In the genomic region with DNA sequence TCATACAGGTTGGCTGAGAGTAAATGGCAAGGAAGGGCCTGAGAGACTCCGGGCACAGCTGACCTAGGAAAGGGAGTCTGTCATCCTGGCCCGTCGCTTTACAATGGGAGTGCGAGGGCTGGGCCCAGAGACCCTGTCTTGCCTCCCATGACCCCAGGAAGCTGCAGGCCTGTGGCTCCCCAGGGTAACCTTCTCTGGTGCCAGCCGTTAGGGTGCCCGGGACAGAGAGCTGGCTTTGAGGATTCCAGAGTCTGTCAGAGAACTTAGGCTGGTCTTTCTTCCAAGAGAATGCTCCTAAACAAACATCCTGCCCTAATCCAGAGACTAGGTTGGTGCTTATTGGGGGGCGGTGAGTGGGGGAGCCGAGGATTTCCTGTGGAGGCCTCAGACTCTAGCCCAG, we compare ENCODE assay signal across 17 cellular contexts. TPM values are rescaled to one million over a fixed set of nuclear protein-coding genes. Genes with fewer than 3 reads are reported as not detected.
A peak's percentile ranks its signal among the peaks of the same experiment; 100 is the strongest.
DNase-seq lines count a peak whose midpoint lies in the region; ATAC-seq and TF ChIP-seq lines count a peak whose summit lies in the region.
"Had no signal": no experiment of that assay in that cellular context is flagged by ENCODE, and none has a peak within 500 bp of the region (broad histone marks: within the 10 kb centered on the region; RNA-seq: fewer than 3 reads in every experiment).

No MANE protein-coding gene starts in this region.

- H4K20me1 ChIP-seq in mammary epithelial cell (ENCODE audit: insufficient read depth, low read length), result no peaks in the 10 kb centered on the region

- BruUV-seq in mammary epithelial cell (replicated peaks; lab: Mats Ljungman, UMichigan), result no TSS peak

- H3K27me3 Mint-ChIP-seq in activated CD8-positive, alpha-beta memory T cell treated with anti-CD3 and anti-CD28 coated beads, Interleukin-2, amount 10 ng/mL, durations not matched to agents 7 days and 5 days, result no peaks in the 10 kb centered on the region
- H3K27me3 Mint-ChIP-seq in dendritic cell treated with granulocyte-macrophage colony-stimulating factor and Interleukin-4, amounts not matched to agents 40 ng/mL and 50 ng/mL, for 4 days, result no peaks in the 10 kb centered on the region
- H3K27me3 Mint-ChIP-seq: CD4-positive, alpha-beta memory T cell had no signal

- no peak overlapping the region for H3K4me2 ChIP-seq in mammary epithelial cell (ENCODE audit: insufficient read depth, low read depth, low read length)

- no peaks in the 10 kb centered on the region for H3K9me3 Mint-ChIP-seq in activated CD8-positive, alpha-beta memory T cell treated with anti-CD3 and anti-CD28 coated beads, Interleukin-2, amount 10 ng/mL, durations not matched to agents 7 days and 5 days (ENCODE audit: low read depth)
- H3K9me3 Mint-ChIP-seq in dendritic cell treated with granulocyte-macrophage colony-stimulating factor and Interleukin-4, amounts not matched to agents 40 ng/mL and 50 ng/mL, for 4 days, result no peaks in the 10 kb centered on the region
- H3K9me3 Mint-ChIP-seq: activated T-cell treated with anti-CD3 and anti-CD28 coated beads, Interleukin-2, amount 50 U/mL, for 72 hours; CD4-positive, alpha-beta memory T cell; T-helper 2 cell treated with Interferon-gamma antibody and Interleukin-4, amounts not matched to agents 5 μg/mL and 100 μg/mL, for 36 hours had no signal

- H3K4me3 Mint-ChIP-seq in activated CD8-positive, alpha-beta memory T cell treated with anti-CD3 and anti-CD28 coated beads, Interleukin-2, amount 10 ng/mL, durations not matched to agents 7 days and 5 days, result no peak overlapping the region
- H3K4me3 Mint-ChIP-seq in dendritic cell treated with granulocyte-macrophage colony-stimulating factor and Interleukin-4, amounts not matched to agents 40 ng/mL and 50 ng/mL, for 4 days, result no peak overlapping the region
- H3K4me3 Mint-ChIP-seq: activated T-cell treated with anti-CD3 and anti-CD28 coated beads, Interleukin-2, amount 50 U/mL, for 72 hours; CD4-positive, alpha-beta memory T cell; T-helper 2 cell treated with Interferon-gamma antibody and Interleukin-4, amounts not matched to agents 5 μg/mL and 100 μg/mL, for 36 hours had no signal

- H3K27me3 ChIP-seq in lung (ENCODE audit: control insufficient read depth, insufficient read depth) (no peaks in the 10 kb centered on the region), mammary epithelial cell (ENCODE audit: insufficient read depth, low read length) (peaks cover 2% of the 10 kb centered on the region)
- H3K27me3 ChIP-seq: MG63 had no signal

- TF ChIP-seq CTCF in lung (IDR thresholded peaks at IDR 0.05; ENCODE audit: control extremely low read depth, extremely low read depth) (no peak), mammary epithelial cell (conservative IDR thresholded peaks at IDR 0.05 in 1 of 2, IDR thresholded peaks at IDR 0.05 in 1 of 2; ENCODE audit: extremely low read depth in 1 of 2, insufficient read depth in 1 of 2, low read depth in 1 of 2, low read length in 2 of 2) (no peak)

- H3K4me1 ChIP-seq in lung (ENCODE audit: control insufficient read depth in 2 of 2, insufficient read depth in 2 of 2, low read length in 2 of 2), result peaks cover 0 to 26% of the 10 kb centered on the region in 2 donors
- H3K4me1 ChIP-seq in mammary epithelial cell (ENCODE audit: insufficient read depth, low read length), result peaks cover 25% of the 10 kb centered on the region

- H3K9me3 ChIP-seq in lung (ENCODE audit: control insufficient read depth in 2 of 2, insufficient read depth in 1 of 2, low read length in 1 of 2) (no peaks in the 10 kb centered on the region), mammary epithelial cell (replicated peaks; ENCODE audit: insufficient read depth, low read length) (no peaks in the 10 kb centered on the region)
- H3K9me3 ChIP-seq: MG63 had no signal

- H3K4me1 Mint-ChIP-seq in activated CD8-positive, alpha-beta memory T cell treated with anti-CD3 and anti-CD28 coated beads, Interleukin-2, amount 10 ng/mL, durations not matched to agents 7 days and 5 days, result peaks cover 9% of the 10 kb centered on the region
- H3K4me1 Mint-ChIP-seq in dendritic cell treated with granulocyte-macrophage colony-stimulating factor and Interleukin-4, amounts not matched to agents 40 ng/mL and 50 ng/mL, for 4 days (ENCODE audit: low read depth), result peaks cover 94% of the 10 kb centered on the region

- H3K4me3 ChIP-seq in lung, result no peak overlapping the region
- no peak overlapping the region for H3K4me3 ChIP-seq in mammary epithelial cell (replicated peaks in 1 of 3; ENCODE audit: insufficient read depth in 1 of 3, low read depth in 2 of 3, low read length in 3 of 3)
- H3K4me3 ChIP-seq: MG63 had no signal

- intact Hi-C loops in dendritic cell treated with granulocyte-macrophage colony-stimulating factor and Interleukin-4, amounts not matched to agents 40 ng/mL and 50 ng/mL, for 4 days (cut with micrococcal nuclease), result no loop called here
- intact Hi-C loops in mammary epithelial cell (cut with micrococcal nuclease), result no loop called here

- H2AFZ ChIP-seq in mammary epithelial cell (ENCODE audit: low read depth, low read length), result no peak overlapping the region

- peak overlapping the region; percentile 22 to 72 for H3K27ac ChIP-seq in lung (ENCODE audit: low read depth in 1 of 2, low read length in 1 of 2)
- H3K27ac ChIP-seq in substantia nigra (ENCODE audit: low read depth, low read length, poor library complexity, severe bottlenecking), result peak overlapping the region; percentile 47
- no peak overlapping the region for H3K27ac ChIP-seq in mammary epithelial cell (ENCODE audit: insufficient read depth, low read depth, low read length)

- ATAC-seq in activated CD8-positive, alpha-beta memory T cell treated with anti-CD3 and anti-CD28 coated beads, Interleukin-2, amount 10 ng/mL, durations not matched to agents 7 days and 5 days, result no peak
- ATAC-seq in lung (ENCODE audit: insufficient read depth, low FRiP score) (no peak), HG03108 (IDR thresholded peaks at IDR 0.05; ENCODE audit: unreplicated experiment) (no peak)
- ATAC-seq: activated T-cell treated with anti-CD3 and anti-CD28 coated beads, Interleukin-2, amount 50 U/mL, for 72 hours had no signal

- peak; percentile 25 for DNase-seq in activated CD8-positive, alpha-beta memory T cell treated with anti-CD3 and anti-CD28 coated beads, Interleukin-2, amount 10 ng/mL, durations not matched to agents 7 days and 5 days
- no peak for DNase-seq in activated CD8-positive, alpha-beta memory T cell treated with anti-CD3 and anti-CD28 coated beads, Interleukin-2, amount 50 U/mL, for 48 hours
- no peak for DNase-seq in lung (ENCODE audit: low spot score)
- no peak for DNase-seq in substantia nigra (lab: John Stamatoyannopoulos, UW)
- no peak for DNase-seq in mammary epithelial cell
- no peak for DNase-seq in effector CD4-positive, alpha-beta T cell
- DNase-seq: 8988T; activated CD4-positive, alpha-beta T cell treated with anti-CD3 and anti-CD28 coated beads for 4 hours; activated T-cell treated with anti-CD3 and anti-CD28 coated beads, Interleukin-2, amount 50 U/mL, for 72 hours; CD4-positive, alpha-beta memory T cell; cerebellar nuclear complex; DND-41; MG63; NCI-H1930 had no signal

- H3K27ac Mint-ChIP-seq in activated CD8-positive, alpha-beta memory T cell treated with anti-CD3 and anti-CD28 coated beads, Interleukin-2, amount 10 ng/mL, durations not matched to agents 7 days and 5 days, result no peak overlapping the region
- H3K27ac Mint-ChIP-seq in dendritic cell treated with granulocyte-macrophage colony-stimulating factor and Interleukin-4, amounts not matched to agents 40 ng/mL and 50 ng/mL, for 4 days, result peak overlapping the region; percentile 88
- H3K27ac Mint-ChIP-seq: activated T-cell treated with anti-CD3 and anti-CD28 coated beads, Interleukin-2, amount 50 U/mL, for 72 hours; CD4-positive, alpha-beta memory T cell; T-helper 2 cell treated with Interferon-gamma antibody and Interleukin-4, amounts not matched to agents 5 μg/mL and 100 μg/mL, for 36 hours had no signal

- peaks cover 3% of the 10 kb centered on the region for H3K36me3 Mint-ChIP-seq in activated CD8-positive, alpha-beta memory T cell treated with anti-CD3 and anti-CD28 coated beads, Interleukin-2, amount 10 ng/mL, durations not matched to agents 7 days and 5 days
- peaks cover 81% of the 10 kb centered on the region for H3K36me3 Mint-ChIP-seq in dendritic cell treated with granulocyte-macrophage colony-stimulating factor and Interleukin-4, amounts not matched to agents 40 ng/mL and 50 ng/mL, for 4 days (ENCODE audit: low read depth)

- no peak overlapping the region for H3K9ac ChIP-seq in mammary epithelial cell (ENCODE audit: insufficient read depth, low read length)

- peaks cover 69% of the 10 kb centered on the region for H3K79me2 ChIP-seq in mammary epithelial cell (ENCODE audit: insufficient read depth, low read length)

- in situ Hi-C loops in mammary epithelial cell (cut with MboI; ENCODE audit: low sequenced_read_pairs in 2 of 2), result no loop called here

- CTCF ChIA-PET in activated CD8-positive, alpha-beta memory T cell treated with anti-CD3 and anti-CD28 coated beads, Interleukin-2, amount 10 ng/mL, durations not matched to agents 7 days and 5 days (lab: Charles Lee), result no interaction called here
- CTCF ChIA-PET in mammary epithelial cell (lab: Charles Lee; ENCODE audit: low non-redundant PET), result no interaction called here

- 63 to 64% methylated on average over 8 of the region's 8 CpGs for WGBS in lung, 2 donors
- 96% methylated on average over 3 of the region's 8 CpGs for WGBS in mammary epithelial cell (ENCODE audit: low coverage, missing lambda C conversion rate)

- dilution Hi-C loops in mammary epithelial cell (cut with HindIII; ENCODE audit: low sequenced_read_pairs), result no loop called here

- H3K36me3 ChIP-seq in lung (ENCODE audit: control insufficient read depth in 2 of 2, insufficient read depth in 2 of 2, low read length in 2 of 2) (peaks cover 0 to 1% of the 10 kb centered on the region in 2 donors), mammary epithelial cell (ENCODE audit: insufficient read depth, low read length) (no peaks in the 10 kb centered on the region)
- H3K36me3 ChIP-seq: MG63 had no signal

RNA-seq across cellular contexts. Expression of a gene that starts 18.5 kb away (rescaled TPM):
- total RNA-seq in activated CD8-positive, alpha-beta memory T cell treated with anti-CD3 and anti-CD28 coated beads, Interleukin-2, amount 10 ng/mL, durations not matched to agents 7 days and 5 days, result 10 to 100 TPM; 14.1 to 16.6 TPM
- total RNA-seq in lung (10 to 100 TPM; 19.6 to 45.7 TPM), mammary epithelial cell (10 to 100 TPM in 1 of 2 donors, 1 to 10 TPM in 1; 9.7 to 18.3 TPM)
- polyA plus RNA-seq in lung (10 to 100 TPM; 31.5 to 49.1 TPM), mammary epithelial cell (2.8 TPM)
- polyA minus RNA-seq in mammary epithelial cell, result 16.2 TPM
